In genomic region chr21:39637971-39638628, GRCh38 we compare ENCODE assay signal across 17 cellular contexts. TPM values are rescaled to one million over a fixed set of nuclear protein-coding genes. Genes with fewer than 3 reads are reported as not detected.
DNase-seq lines count a peak whose midpoint lies in the region; ATAC-seq, FAIRE-seq and TF ChIP-seq lines count a peak whose summit lies in the region.
"Had no signal": no experiment of that assay in that cellular context is flagged by ENCODE, and none has a peak within 500 bp of the region (broad histone marks: within the 10 kb centered on the region; RNA-seq: fewer than 3 reads in every experiment).

No MANE protein-coding gene starts in this region.

- DNase-seq in Calu3 (no peak), NCI-H526 treated with DMSO at 0.1 percent for 48 hours (lab: John Stamatoyannopoulos, UW) (peak; percentile 59), epithelial cell of prostate (ENCODE audit: low read depth, low spot score) (no peak), neuronal stem cell (ENCODE audit: low spot score) (no peak), T-cell (no peak), RCC 7860 (ENCODE audit: low spot score) (no peak), hypothalamus (lab: John Stamatoyannopoulos, UW) (no peak), HuH-7.5 (ENCODE audit: low spot score) (no peak)
- DNase-seq: activated CD4-positive, alpha-beta T cell treated with anti-CD3 and anti-CD28 coated beads, Interleukin-2, amount 10 ng/mL, durations not matched to agents 7 days and 5 days; activated gamma-delta T cell treated with Interleukin-2 at 50 U/mL for 16 hours; anterior cingulate cortex; CD4-positive, CD25-positive, alpha-beta regulatory T cell; stimulated activated naive CD8-positive, alpha-beta T cell treated with anti-CD3 and anti-CD28 coated beads, Interleukin-15, amount 100 ng/mL, for 72 hours had no signal

- intact Hi-C loops in Calu3 (cut with micrococcal nuclease; ENCODE audit: unreplicated experiment): no loop called here

- no peaks in the 10 kb centered on the region for H3K36me3 ChIP-seq in neuronal stem cell (replicated peaks in 1 of 2; ENCODE audit: control insufficient read depth in 2 of 2, insufficient read depth in 2 of 2, low read length in 2 of 2)

- POLR2A ChIA-PET in T-cell (lab: Charles Lee): no interaction called here

- H3K4me1 Mint-ChIP-seq in Calu3 (ENCODE audit: low read depth, unreplicated experiment) (peaks cover 67% of the 10 kb centered on the region), T-cell (no peaks in the 10 kb centered on the region)
- H3K4me1 Mint-ChIP-seq: activated CD4-positive, alpha-beta T cell treated with anti-CD3 and anti-CD28 coated beads, Interleukin-2, amount 10 ng/mL, durations not matched to agents 7 days and 5 days; CD4-positive, CD25-positive, alpha-beta regulatory T cell; stimulated activated naive CD8-positive, alpha-beta T cell treated with anti-CD3 and anti-CD28 coated beads, Interleukin-15, amount 100 ng/mL, for 72 hours had no signal

- H2AFZ ChIP-seq in neuronal stem cell (ENCODE audit: low read length): no peak overlapping the region

- no peaks in the 10 kb centered on the region for H3K27me3 ChIP-seq in neuronal stem cell (ENCODE audit: control insufficient read depth in 3 of 3, insufficient read depth in 3 of 3, low read depth in 1 of 3, low read length in 3 of 3)

- H2BK120ac ChIP-seq in neuronal stem cell (ENCODE audit: low read depth, low read length): peak overlapping the region; percentile 8

- no peak overlapping the region for H3K4ac ChIP-seq in neuronal stem cell (ENCODE audit: low read length)

- H3K27ac ChIP-seq in epithelial cell of prostate: peak overlapping the region; percentile 44
- H3K27ac ChIP-seq in neuronal stem cell (replicated peaks; ENCODE audit: low read length): peak overlapping the region; percentile 34

- no peak overlapping the region for H3K14ac ChIP-seq in neuronal stem cell (ENCODE audit: low read length)

- H2AK5ac ChIP-seq in neuronal stem cell (ENCODE audit: low read depth, low read length): peak overlapping the region; percentile 12

- H3K27me3 Mint-ChIP-seq in Calu3 (ENCODE audit: unreplicated experiment): no peaks in the 10 kb centered on the region
- H3K27me3 Mint-ChIP-seq in T-cell: peaks cover 12 to 41% of the 10 kb centered on the region in 2 donors
- H3K27me3 Mint-ChIP-seq: activated CD4-positive, alpha-beta T cell treated with anti-CD3 and anti-CD28 coated beads, Interleukin-2, amount 10 ng/mL, durations not matched to agents 7 days and 5 days had no signal

- H2BK5ac ChIP-seq in neuronal stem cell (ENCODE audit: low read length): no peak overlapping the region

- H3K9me3 ChIP-seq in neuronal stem cell (replicated peaks in 1 of 2; ENCODE audit: control insufficient read depth in 2 of 2, insufficient read depth in 1 of 2, low read depth in 1 of 2, low read length in 2 of 2): no peaks in the 10 kb centered on the region

- no peak overlapping the region for H3K4me3 ChIP-seq in neuronal stem cell (ENCODE audit: low read length in 2 of 2)
- H3K4me3 ChIP-seq: K562 had no signal

- peak overlapping the region; percentile 57 for H4K8ac ChIP-seq in neuronal stem cell (ENCODE audit: low read depth, low read length)

- H3K4me3 Mint-ChIP-seq in Calu3 (ENCODE audit: low read depth, unreplicated experiment) (no peak overlapping the region), T-cell (no peak overlapping the region)
- H3K4me3 Mint-ChIP-seq: activated CD4-positive, alpha-beta T cell treated with anti-CD3 and anti-CD28 coated beads, Interleukin-2, amount 10 ng/mL, durations not matched to agents 7 days and 5 days; CD4-positive, CD25-positive, alpha-beta regulatory T cell; stimulated activated naive CD8-positive, alpha-beta T cell treated with anti-CD3 and anti-CD28 coated beads, Interleukin-15, amount 100 ng/mL, for 72 hours had no signal

- peak overlapping the region; percentile 35 for H2BK12ac ChIP-seq in neuronal stem cell (ENCODE audit: low read length)

- no peak overlapping the region for H4K91ac ChIP-seq in neuronal stem cell (ENCODE audit: low read depth, low read length, poor library complexity)

- H3K9me3 Mint-ChIP-seq in Calu3 (ENCODE audit: low read depth, unreplicated experiment) (peaks cover 2% of the 10 kb centered on the region), T-cell (peaks cover 0 to 15% (median 0%) of the 10 kb centered on the region in 3 donors)
- H3K9me3 Mint-ChIP-seq: activated CD4-positive, alpha-beta T cell treated with anti-CD3 and anti-CD28 coated beads, Interleukin-2, amount 10 ng/mL, durations not matched to agents 7 days and 5 days; stimulated activated naive CD8-positive, alpha-beta T cell treated with anti-CD3 and anti-CD28 coated beads, Interleukin-15, amount 100 ng/mL, for 72 hours had no signal

- no peak overlapping the region for H3K4me2 ChIP-seq in neuronal stem cell (ENCODE audit: insufficient read depth, low read length, poor library complexity, severe bottlenecking)

- peaks cover 3 to 18% of the 10 kb centered on the region in 2 donors for H3K4me1 ChIP-seq in neuronal stem cell (ENCODE audit: control insufficient read depth in 2 of 2, insufficient read depth in 1 of 2, low read depth in 1 of 2, low read length in 2 of 2)

- H3K27ac Mint-ChIP-seq in Calu3 (ENCODE audit: unreplicated experiment) (peak overlapping the region; percentile 15), T-cell (no peak overlapping the region)
- H3K27ac Mint-ChIP-seq: activated CD4-positive, alpha-beta T cell treated with anti-CD3 and anti-CD28 coated beads, Interleukin-2, amount 10 ng/mL, durations not matched to agents 7 days and 5 days; CD4-positive, CD25-positive, alpha-beta regulatory T cell; stimulated activated naive CD8-positive, alpha-beta T cell treated with anti-CD3 and anti-CD28 coated beads, Interleukin-15, amount 100 ng/mL, for 72 hours had no signal

- no TSS peak for BruUV-seq in Calu3 (replicated peaks; lab: Mats Ljungman, UMichigan)

- CTCF ChIA-PET in Calu3 (lab: Charles Lee): no interaction called here
- CTCF ChIA-PET in T-cell (lab: Charles Lee): no interaction called here

- H3K9ac ChIP-seq in neuronal stem cell (ENCODE audit: low read depth, low read length, poor library complexity): peak overlapping the region; percentile 60

- H3K36me3 Mint-ChIP-seq in Calu3 (ENCODE audit: insufficient read depth, unreplicated experiment): peaks cover 14% of the 10 kb centered on the region
- no peaks in the 10 kb centered on the region for H3K36me3 Mint-ChIP-seq in T-cell
- H3K36me3 Mint-ChIP-seq: CD4-positive, CD25-positive, alpha-beta regulatory T cell had no signal

- no peak for ATAC-seq in T-cell (replicated peaks in 1 of 4)
- ATAC-seq: SK-N-SH treated with all-trans-retinoic acid at 6 μM for 48 hours; stimulated activated naive CD8-positive, alpha-beta T cell treated with anti-CD3 and anti-CD28 coated beads, Interleukin-15, amount 100 ng/mL, for 72 hours had no signal

- TF ChIP-seq CTCF in Calu3 (IDR thresholded peaks at IDR 0.05; ENCODE audit: unreplicated experiment): no peak

- no peak for FAIRE-seq in RCC 7860 (lab: Jason Lieb, UNC)
- FAIRE-seq: K562, urothelium cell line had no signal

- peak overlapping the region; percentile 11 for H2BK15ac ChIP-seq in neuronal stem cell (ENCODE audit: low read length)

- WGBS in neuronal stem cell (ENCODE audit: extremely low coverage in 2 of 2, insufficient read length in 2 of 2, insufficient replicate concordance in 1 of 2), 2 donors: no CpG with 5 or more reads among the region's 17 CpGs

- H3K23ac ChIP-seq in neuronal stem cell (ENCODE audit: low read depth, low read length, poor library complexity): peak overlapping the region; percentile 26

- H3K79me1 ChIP-seq in neuronal stem cell (ENCODE audit: low read depth, low read length): no peaks in the 10 kb centered on the region

- H3K18ac ChIP-seq in neuronal stem cell (ENCODE audit: low read length): peak overlapping the region; percentile 88

RNA-seq across cellular contexts. Expression of gene B3GALT5, which starts 25.4 kb away (rescaled TPM):
- total RNA-seq in Calu3 (2022): 40.8 and 48.2 TPM in 2 replicates
- 0.75 TPM for polyA plus RNA-seq in neuronal stem cell (2013, experiment 1 of 2)
- polyA plus RNA-seq in neuronal stem cell (2013, experiment 2 of 2): 0.83 TPM
- under 1 TPM in 3 of 5 donors, not detected in 2; 0.03 to 0.09 (median 0.06) TPM for total RNA-seq in T-cell
- total RNA-seq: activated CD4-positive, alpha-beta T cell treated with anti-CD3 and anti-CD28 coated beads, Interleukin-2, amount 10 ng/mL, durations not matched to agents 7 days and 5 days; CD4-positive, CD25-positive, alpha-beta regulatory T cell; lung microvascular endothelial cell had no signal
- polyA plus RNA-seq: CD4-positive, CD25-positive, alpha-beta regulatory T cell; K562 had no signal

Comparison
In these comparisons a context has a peak if more than half of its experiments do, and no peak if none do; other contexts are left out.
1. RNA of gene B3GALT5, which starts 25.4 kb away (total RNA-seq): 40.8 to 48.2 TPM in Calu3; 0.03 to 0.09 TPM in T-cell; every median in the first group is over 10 times any median in the second.